ENCODE assay signal across 22 cellular contexts in the genomic region with DNA sequence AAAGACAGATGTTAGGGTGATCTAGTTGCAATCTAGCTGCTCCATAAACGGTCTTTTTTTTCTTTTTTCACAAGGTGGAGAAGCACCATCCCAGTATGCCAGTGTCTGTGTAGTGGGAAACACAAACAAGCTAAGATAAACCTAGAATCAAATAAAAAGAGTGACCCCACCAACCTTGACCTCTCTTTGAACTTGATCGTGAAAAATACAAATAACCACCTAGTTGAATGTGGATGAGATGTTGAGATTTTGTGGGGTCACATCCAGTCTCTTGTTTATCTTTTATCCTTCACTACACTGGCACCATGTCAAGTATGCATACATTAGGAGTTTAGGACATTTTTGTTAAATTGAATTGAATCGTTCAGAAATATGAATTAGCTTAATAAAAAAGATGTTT.
DNase-seq lines count a peak whose midpoint lies in the region; ATAC-seq, FAIRE-seq and TF ChIP-seq lines count a peak whose summit lies in the region.
"Had no signal": no experiment of that assay in that cellular context is flagged by ENCODE, and none has a peak within 500 bp of the region (broad histone marks: within the 10 kb centered on the region; RNA-seq: fewer than 3 reads in every experiment).

No MANE protein-coding gene starts in this region.

- H3K36me3 ChIP-seq in heart right ventricle (no peaks in the 10 kb centered on the region), SJCRH30 (no peaks in the 10 kb centered on the region)
- H3K36me3 ChIP-seq: BLaER1, HAP-1 had no signal

- no peak overlapping the region for H3K4me3 Mint-ChIP-seq in activated CD4-positive, alpha-beta T cell treated with anti-CD3 and anti-CD28 coated beads, Interleukin-2, amount 10 ng/mL, durations not matched to agents 24 days and 14 days
- H3K4me3 Mint-ChIP-seq: B cell; CD4-positive, CD25-positive, alpha-beta regulatory T cell; CD8-positive, alpha-beta T cell; HFFc6 had no signal

- no peak overlapping the region for H3K27ac Mint-ChIP-seq in activated CD4-positive, alpha-beta T cell treated with anti-CD3 and anti-CD28 coated beads, Interleukin-2, amount 10 ng/mL, durations not matched to agents 24 days and 14 days
- H3K27ac Mint-ChIP-seq: B cell; CD4-positive, CD25-positive, alpha-beta regulatory T cell; CD8-positive, alpha-beta T cell; HFFc6 had no signal

- no peaks in the 10 kb centered on the region for H3K36me3 Mint-ChIP-seq in activated CD4-positive, alpha-beta T cell treated with anti-CD3 and anti-CD28 coated beads, Interleukin-2, amount 10 ng/mL, durations not matched to agents 24 days and 14 days (ENCODE audit: low read depth)
- H3K36me3 Mint-ChIP-seq: CD4-positive, CD25-positive, alpha-beta regulatory T cell; CD8-positive, alpha-beta T cell had no signal

- peak; percentile 4 for DNase-seq in activated CD4-positive, alpha-beta T cell treated with anti-CD3 and anti-CD28 coated beads, Interleukin-2, amount 10 ng/mL, durations not matched to agents 24 days and 14 days
- no peak for DNase-seq in activated CD4-positive, alpha-beta T cell treated with anti-CD3 and anti-CD28 coated beads, Interleukin-2, amount 50 U/mL, for 1 hour
- DNase-seq in heart right ventricle, result no peak
- DNase-seq in left cardiac atrium, result no peak
- peak in 1 of 2 experiments; percentile 51 for DNase-seq in SJCRH30
- DNase-seq in NAMALWA (ENCODE audit: low spot score), result no peak
- no peak for DNase-seq in activated naive CD4-positive, alpha-beta T cell treated with anti-CD3 and anti-CD28 coated beads, Interleukin-2, amount 50 U/mL, for 16 hours
- DNase-seq: Caco-2; CD4-positive, CD25-positive, alpha-beta regulatory T cell; CD8-positive, alpha-beta T cell; DMS153; DND-41; GOT3; HFFc6 had no signal

- H3K9me3 Mint-ChIP-seq in activated CD4-positive, alpha-beta T cell treated with anti-CD3 and anti-CD28 coated beads, Interleukin-2, amount 10 ng/mL, durations not matched to agents 24 days and 14 days, result no peaks in the 10 kb centered on the region
- H3K9me3 Mint-ChIP-seq: CD8-positive, alpha-beta T cell had no signal

- no peaks in the 10 kb centered on the region for H3K4me1 Mint-ChIP-seq in activated CD4-positive, alpha-beta T cell treated with anti-CD3 and anti-CD28 coated beads, Interleukin-2, amount 10 ng/mL, durations not matched to agents 24 days and 14 days
- H3K4me1 Mint-ChIP-seq: B cell; CD4-positive, CD25-positive, alpha-beta regulatory T cell had no signal

- H3K27ac ChIP-seq in heart right ventricle (peak overlapping the region in 7 of 10 donors; percentile 13 to 67 (median 40)), SJCRH30 (peak overlapping the region; percentile 33)
- H3K27ac ChIP-seq: BLaER1, C4-2B had no signal

- peak; percentile 21 for FAIRE-seq in A204.1 (lab: Jason Lieb, UNC)
- FAIRE-seq: G401.6, GM12892, H54 had no signal

- no peak overlapping the region for H3K4me3 ChIP-seq in heart right ventricle
- peak overlapping the region; percentile 0; the same call in 1 of the 2 replicates for H3K4me3 ChIP-seq in SJCRH30
- H3K4me3 ChIP-seq: BLaER1, HAP-1 had no signal

- WGBS in heart right ventricle, 2 donors, result 48 to 52% methylated on average over 3 of the region's 3 CpGs

- H3K27me3 Mint-ChIP-seq in activated CD4-positive, alpha-beta T cell treated with anti-CD3 and anti-CD28 coated beads, Interleukin-2, amount 10 ng/mL, durations not matched to agents 24 days and 14 days, result no peaks in the 10 kb centered on the region
- H3K27me3 Mint-ChIP-seq: CD4-positive, CD25-positive, alpha-beta regulatory T cell had no signal

- peaks cover 0 to 18% (median 0%) of the 10 kb centered on the region in 9 donors for H3K4me1 ChIP-seq in heart right ventricle
- peaks cover 17% of the 10 kb centered on the region for H3K4me1 ChIP-seq in SJCRH30
- H3K4me1 ChIP-seq: BLaER1, Caco-2, HAP-1 had no signal

- H3K27me3 ChIP-seq in heart right ventricle (no peaks in the 10 kb centered on the region), SJCRH30 (no peaks in the 10 kb centered on the region)
- H3K27me3 ChIP-seq: BLaER1 had no signal

- no peaks in the 10 kb centered on the region for H3K9me3 ChIP-seq in heart right ventricle
- H3K9me3 ChIP-seq in SJCRH30 (replicated peaks), result no peaks in the 10 kb centered on the region
- H3K9me3 ChIP-seq: BLaER1, Caco-2, HAP-1 had no signal

- intact Hi-C loops in activated CD4-positive, alpha-beta T cell treated with anti-CD3 and anti-CD28 coated beads, Interleukin-2, amount 10 ng/mL, durations not matched to agents 24 days and 14 days (cut with micrococcal nuclease), result no loop called here
- intact Hi-C loops in heart right ventricle (cut with DNase I) (no loop called here), left cardiac atrium (cut with DNase I) (loop anchor here in 1 of 2 donors (10.0 kb wide), 1 partner anchor 82 kb away; no protein-coding TSS in a partner anchor)

- ATAC-seq in heart right ventricle (no peak), left cardiac atrium (no peak)
- ATAC-seq: CD8-positive, alpha-beta T cell had no signal

- no peak for TF ChIP-seq CTCF in heart right ventricle (IDR thresholded peaks at IDR 0.05)
